Comparison of ENCODE assay signal across 20 cellular contexts in genomic region chr7:25663877-25664276, GRCh38.
A peak's percentile ranks its signal among the peaks of the same experiment; 100 is the strongest.
DNase-seq lines count a peak whose midpoint lies in the region; ATAC-seq and TF ChIP-seq lines count a peak whose summit lies in the region.
"Had no signal": no experiment of that assay in that cellular context is flagged by ENCODE, and none has a peak within 500 bp of the region (broad histone marks: within the 10 kb centered on the region; RNA-seq: fewer than 3 reads in every experiment).

No MANE protein-coding gene starts in this region.

- intact Hi-C loops in transverse colon (cut with DNase I; ENCODE audit: low total_unique reads) (loop anchor here (5.0 to 10.0 kb wide), 3 partner anchors 91 to 272 kb away; no protein-coding TSS in a partner anchor), CD14-positive monocyte (cut with micrococcal nuclease) (no loop called here)

- H3K4me1 Mint-ChIP-seq in nephron: peaks cover 61% of the 10 kb centered on the region
- H3K4me1 Mint-ChIP-seq in effector memory CD8-positive, alpha-beta T cell (ENCODE audit: low read depth in 2 of 2): no peaks in the 10 kb centered on the region
- no peaks in the 10 kb centered on the region for H3K4me1 Mint-ChIP-seq in CD14-positive monocyte

- H3K27ac Mint-ChIP-seq in nephron (peak overlapping the region; percentile 34 to 92 (median 89)), CD14-positive monocyte (no peak overlapping the region)
- H3K27ac Mint-ChIP-seq in effector memory CD8-positive, alpha-beta T cell: no peak overlapping the region
- H3K27ac Mint-ChIP-seq: dendritic cell treated with granulocyte-macrophage colony-stimulating factor and Interleukin-4, amounts not matched to agents 40 ng/mL and 50 ng/mL, for 4 days; T-helper 2 cell treated with Interferon-gamma antibody and Interleukin-4, amounts not matched to agents 5 μg/mL and 100 μg/mL, for 36 hours had no signal

- H3K27me3 ChIP-seq in transverse colon (no peaks in the 10 kb centered on the region), tibial nerve (no peaks in the 10 kb centered on the region)
- H3K27me3 ChIP-seq: SJCRH30, tibial artery had no signal

- in situ Hi-C loops in transverse colon (cut with MboI; ENCODE audit: low pct_ligation_motif_present in 1 of 4, low pct_unique_long_range_greater_than_20kb in 1 of 4, low sequenced_read_pairs in 3 of 4): loop anchor here in 1 of 4 donors (25.0 kb wide), 1 partner anchor 173 kb away; no protein-coding TSS in a partner anchor

- DNase-seq in DMS 273 (lab: John Stamatoyannopoulos, UW; ENCODE audit: unreplicated experiment) (peak; percentile 60), DMS 273 treated with DMSO at 0.1 percent for 48 hours (lab: John Stamatoyannopoulos, UW) (no peak), fibroblast of the conjunctiva (ENCODE audit: low read depth) (peak; percentile 53), transverse colon (no peak), tibial nerve (ENCODE audit: low spot score in 2 of 2) (no peak), CD14-positive monocyte (ENCODE audit: low spot score) (no peak)
- DNase-seq in effector memory CD8-positive, alpha-beta T cell: no peak
- DNase-seq: activated CD8-positive, alpha-beta memory T cell treated with anti-CD3 and anti-CD28 coated beads, Interleukin-2, amount 50 U/mL, for 48 hours; activated gamma-delta T cell treated with Interleukin-2 at 50 U/mL for 16 hours; glutamatergic neuron; HCEC 1CT; Kasumi-1; NCI-H187 treated with DMSO at 0.1 percent for 48 hours; NCI-H446 treated with DMSO at 0.1 percent for 48 hours; SJCRH30; tibial artery had no signal

- H3K27ac ChIP-seq in transverse colon (peak overlapping the region; percentile 59 to 80 (median 72)), tibial nerve (peak overlapping the region in 1 of 4 donors; percentile 64)
- H3K27ac ChIP-seq: 22Rv1, SJCRH30 had no signal

- H3K4me3 ChIP-seq in transverse colon (no peak overlapping the region), tibial nerve (no peak overlapping the region)
- H3K4me3 ChIP-seq: SJCRH30, tibial artery had no signal

- ATAC-seq in effector memory CD8-positive, alpha-beta T cell (replicated peaks): no peak

- TF ChIP-seq POLR2A in transverse colon (IDR thresholded peaks at IDR 0.05) (no peak), tibial nerve (IDR thresholded peaks at IDR 0.05) (no peak)

- H3K27me3 Mint-ChIP-seq in nephron (ENCODE audit: low read depth) (no peaks in the 10 kb centered on the region), CD14-positive monocyte (ENCODE audit: low read depth in 3 of 3) (peaks cover 6 to 11% (median 10%) of the 10 kb centered on the region in 3 donors)
- peaks cover 38 to 42% of the 10 kb centered on the region in 2 donors for H3K27me3 Mint-ChIP-seq in effector memory CD8-positive, alpha-beta T cell

- H3K4me1 ChIP-seq in transverse colon: peaks cover 0 to 32% (median 11%) of the 10 kb centered on the region in 4 donors
- peaks cover 0 to 29% (median 0%) of the 10 kb centered on the region in 4 donors for H3K4me1 ChIP-seq in tibial nerve

- TF ChIP-seq CTCF in nephron (IDR thresholded peaks at IDR 0.05; ENCODE audit: unreplicated experiment in 3 of 3) (no peak), transverse colon (IDR thresholded peaks at IDR 0.05) (no peak), tibial nerve (IDR thresholded peaks at IDR 0.05) (no peak), CD14-positive monocyte (IDR thresholded peaks at IDR 0.05) (no peak)

- TF ChIP-seq EP300 in transverse colon (IDR thresholded peaks at IDR 0.05; ENCODE audit: low read depth) (no peak), tibial nerve (IDR thresholded peaks at IDR 0.05) (peak in 1 of 2 donors; percentile 31)

- no peaks in the 10 kb centered on the region for H3K36me3 Mint-ChIP-seq in nephron (ENCODE audit: low read depth)
- H3K36me3 Mint-ChIP-seq in effector memory CD8-positive, alpha-beta T cell (ENCODE audit: insufficient read depth): no peaks in the 10 kb centered on the region
- no peaks in the 10 kb centered on the region for H3K36me3 Mint-ChIP-seq in CD14-positive monocyte

- H3K9me3 Mint-ChIP-seq in nephron (no peaks in the 10 kb centered on the region), CD14-positive monocyte (peaks cover 0 to 1% (median 0%) of the 10 kb centered on the region in 7 donors)
- no peaks in the 10 kb centered on the region for H3K9me3 Mint-ChIP-seq in effector memory CD8-positive, alpha-beta T cell
- H3K9me3 Mint-ChIP-seq: dendritic cell treated with granulocyte-macrophage colony-stimulating factor and Interleukin-4, amounts not matched to agents 40 ng/mL and 50 ng/mL, for 4 days; T-helper 2 cell treated with Interferon-gamma antibody and Interleukin-4, amounts not matched to agents 5 μg/mL and 100 μg/mL, for 36 hours had no signal

- H3K4me3 Mint-ChIP-seq in nephron: no peak overlapping the region
- H3K4me3 Mint-ChIP-seq in effector memory CD8-positive, alpha-beta T cell: no peak overlapping the region
- no peak overlapping the region for H3K4me3 Mint-ChIP-seq in CD14-positive monocyte
- H3K4me3 Mint-ChIP-seq: dendritic cell treated with granulocyte-macrophage colony-stimulating factor and Interleukin-4, amounts not matched to agents 40 ng/mL and 50 ng/mL, for 4 days; T-helper 2 cell treated with Interferon-gamma antibody and Interleukin-4, amounts not matched to agents 5 μg/mL and 100 μg/mL, for 36 hours had no signal

- H3K9me3 ChIP-seq in transverse colon (no peaks in the 10 kb centered on the region), tibial nerve (no peaks in the 10 kb centered on the region)
- H3K9me3 ChIP-seq: SJCRH30, tibial artery had no signal

- H3K36me3 ChIP-seq in transverse colon (no peaks in the 10 kb centered on the region), tibial nerve (no peaks in the 10 kb centered on the region)
- H3K36me3 ChIP-seq: SJCRH30, tibial artery had no signal

- 35 to 43% methylated on average over 4 of the region's 4 CpGs for WGBS in transverse colon (ENCODE audit: low coverage in 1 of 2), 2 donors
- 48 to 52% methylated on average over 4 of the region's 4 CpGs for WGBS in tibial nerve, 2 donors

Comparison
In these comparisons a context has a peak if more than half of its experiments do, and no peak if none do; other contexts are left out.
1. DNase-seq: peak in DMS 273 (single experiment) and fibroblast of the conjunctiva (single experiment); none in DMS 273 treated with DMSO at 0.1 percent for 48 hours (single experiment), transverse colon (single experiment), effector memory CD8-positive, alpha-beta T cell (0 of 3), tibial nerve (0 of 2) and CD14-positive monocyte (single experiment).
2. H3K27ac Mint-ChIP-seq: peak in nephron (3 of 3); none in effector memory CD8-positive, alpha-beta T cell (0 of 2) and CD14-positive monocyte (0 of 7).